Comparison of ENCODE assay signal across 8 cellular contexts in the genomic region with DNA sequence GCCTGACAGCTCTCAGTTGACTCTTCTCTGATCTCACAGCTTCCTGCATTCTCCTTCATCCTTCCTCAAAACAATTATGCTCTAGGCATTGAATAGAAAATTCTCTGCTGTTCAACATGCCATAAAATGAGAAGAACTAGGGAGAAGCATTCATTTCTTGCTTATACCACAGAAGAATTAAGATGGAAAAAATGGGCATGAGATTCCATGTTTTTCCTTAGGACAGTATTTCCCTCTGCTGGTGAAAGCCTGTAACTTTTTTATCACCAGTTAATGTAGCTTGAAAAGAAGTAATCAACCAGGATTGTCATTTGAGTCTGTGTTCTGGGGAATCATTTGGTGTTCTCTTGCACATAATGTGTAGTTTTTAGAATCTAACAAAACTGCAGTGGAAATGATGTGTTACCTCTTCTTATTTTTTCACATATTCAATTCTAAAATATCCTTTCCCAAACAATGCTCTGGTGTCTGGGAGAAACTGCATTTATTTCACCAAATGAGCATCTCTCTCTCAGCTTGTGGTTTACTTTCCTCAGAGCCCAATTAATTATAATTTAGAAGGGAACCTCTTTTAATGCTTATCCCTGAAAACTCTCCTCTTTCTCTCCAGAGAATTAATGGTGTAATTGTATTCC.
DNase-seq lines count a peak whose midpoint lies in the region; ATAC-seq and TF ChIP-seq lines count a peak whose summit lies in the region.

No MANE protein-coding gene starts in this region.

- H3K4me1 ChIP-seq in BE2C (peaks cover 4% of the 10 kb centered on the region), right lobe of liver (no peaks in the 10 kb centered on the region)

- H3K27me3 ChIP-seq in BE2C = no peaks in the 10 kb centered on the region
- no peaks in the 10 kb centered on the region for H3K27me3 ChIP-seq in brain microvascular endothelial cell (replicated peaks)
- H3K27me3 ChIP-seq in right lobe of liver = no peaks in the 10 kb centered on the region

- H3K4me3 ChIP-seq in BE2C (ENCODE audit: low read depth, low read length) (no peak overlapping the region), brain microvascular endothelial cell (ENCODE audit: low read depth, low read length) (no peak overlapping the region), right lobe of liver (no peak overlapping the region)

- ATAC-seq in right lobe of liver (peak; percentile 65 to 79 (median 76)), GM21515 (IDR thresholded peaks at IDR 0.05; ENCODE audit: unreplicated experiment) (no peak), GM19452 (IDR thresholded peaks at IDR 0.05; ENCODE audit: unreplicated experiment) (no peak)

- intact Hi-C loops in right lobe of liver (cut with DNase I) = loop anchor here (5.0 to 10.0 kb wide), 2 partner anchors 177 to 179 kb away; no protein-coding TSS in a partner anchor

- TF ChIP-seq POLR2A in right lobe of liver (IDR thresholded peaks at IDR 0.05) = no peak

- DNase-seq in BE2C (no peak), LHCN-M2 (ENCODE audit: low read depth) (peak; percentile 69), brain microvascular endothelial cell (peak; percentile 34), right lobe of liver (no peak), NCI-H526 treated with DMSO at 0.1 percent for 48 hours (lab: John Stamatoyannopoulos, UW) (no peak), COR-L47 (lab: John Stamatoyannopoulos, UW) (no peak)

- TF ChIP-seq CTCF in BE2C (IDR thresholded peaks at IDR 0.05; ENCODE audit: low read depth, low read length) (peak; percentile 76), brain microvascular endothelial cell (IDR thresholded peaks at IDR 0.05; ENCODE audit: low read depth, low read length, missing control alignments) (peak; percentile 34), right lobe of liver (IDR thresholded peaks at IDR 0.05) (peak; percentile 56 to 74 (median 65))

- H3K36me3 ChIP-seq in BE2C = no peaks in the 10 kb centered on the region
- H3K36me3 ChIP-seq in brain microvascular endothelial cell (replicated peaks) = no peaks in the 10 kb centered on the region
- H3K36me3 ChIP-seq in right lobe of liver = no peaks in the 10 kb centered on the region

- H3K9me3 ChIP-seq in BE2C (no peaks in the 10 kb centered on the region), right lobe of liver (no peaks in the 10 kb centered on the region)

- H3K27ac ChIP-seq in brain microvascular endothelial cell = no peak overlapping the region
- no peak overlapping the region for H3K27ac ChIP-seq in right lobe of liver

- in situ Hi-C loops in brain microvascular endothelial cell (cut with HindIII; ENCODE audit: low pct_ligation_motif_present, low sequenced_read_pairs) = loop anchor here (25.0 kb wide), 2 partner anchors 107 to 182 kb away; no protein-coding TSS in a partner anchor

Comparison
In these comparisons a context has a peak if more than half of its experiments do, and no peak if none do; other contexts are left out.
1. DNase-seq: peak in LHCN-M2 (single experiment) and brain microvascular endothelial cell (single experiment); none in BE2C (single experiment), right lobe of liver (0 of 3), NCI-H526 treated with DMSO at 0.1 percent for 48 hours (single experiment) and COR-L47 (single experiment).
2. ATAC-seq: peak in right lobe of liver (4 of 4); none in GM21515 (single experiment) and GM19452 (single experiment).
3. Peak in every context shown above with its lines, with median percentiles within 50 percentile points of each other: CTCF ChIP-seq.